In genomic region chr14:68955164-68955921, GRCh38 we compare ENCODE assay signal across 11 cellular contexts. TPM values are rescaled to one million over a fixed set of nuclear protein-coding genes. Genes with fewer than 3 reads are reported as not detected.
DNase-seq lines count a peak whose midpoint lies in the region; ATAC-seq and TF ChIP-seq lines count a peak whose summit lies in the region.
"Had no signal": no experiment of that assay in that cellular context is flagged by ENCODE, and none has a peak within 500 bp of the region (broad histone marks: within the 10 kb centered on the region; RNA-seq: fewer than 3 reads in every experiment).

No MANE protein-coding gene starts in this region.

- no peak overlapping the region for H3K9ac ChIP-seq in endodermal cell (ENCODE audit: extremely low read depth, low read length, poor library complexity, severe bottlenecking)
- H3K9ac ChIP-seq in muscle layer of colon (ENCODE audit: low read length) = peak overlapping the region; percentile 15

- no peak for TF ChIP-seq CTCF in endodermal cell (conservative IDR thresholded peaks at IDR 0.05)
- TF ChIP-seq CTCF in BE2C (IDR thresholded peaks at IDR 0.05; ENCODE audit: low read depth, low read length) = no peak

- intact Hi-C loops in aorta (cut with DNase I) = loop anchor here in 1 of 2 donors (2.0 to 5.0 kb wide), 2 partner anchors 15 to 33 kb away; no protein-coding TSS in a partner anchor

- H3K27ac ChIP-seq in endodermal cell (ENCODE audit: low read depth, low read length) (peak overlapping the region; percentile 7), muscle layer of colon (ENCODE audit: low read depth, low read length) (peak overlapping the region; percentile 79), aorta (ENCODE audit: low read depth in 1 of 2, low read length in 2 of 2) (peak overlapping the region; percentile 37 to 53)
- H3K27ac ChIP-seq: C4-2B, VCaP had no signal

- no peaks in the 10 kb centered on the region for H3K9me3 Mint-ChIP-seq in stimulated activated naive CD8-positive, alpha-beta T cell treated with anti-CD3 and anti-CD28 coated beads, Interleukin-15, Interleukin-2, amounts not matched to agents 100 ng/mL and 50 ng/mL, for 24 hours
- H3K9me3 Mint-ChIP-seq in endodermal cell = no peaks in the 10 kb centered on the region
- H3K9me3 Mint-ChIP-seq: IgD-negative memory B cell had no signal

- peak overlapping the region; percentile 23 for H3K4me3 Mint-ChIP-seq in stimulated activated naive CD8-positive, alpha-beta T cell treated with anti-CD3 and anti-CD28 coated beads, Interleukin-15, Interleukin-2, amounts not matched to agents 100 ng/mL and 50 ng/mL, for 24 hours
- no peak overlapping the region for H3K4me3 Mint-ChIP-seq in endodermal cell
- H3K4me3 Mint-ChIP-seq: IgD-negative memory B cell had no signal

- H3K4me3 ChIP-seq in endodermal cell (ENCODE audit: low read length) (no peak overlapping the region), muscle layer of colon (ENCODE audit: low read depth in 1 of 2, low read length in 2 of 2) (peak overlapping the region in 1 of 2 donors; percentile 2), aorta (ENCODE audit: low read length in 2 of 2) (no peak overlapping the region), BE2C (ENCODE audit: low read depth, low read length) (no peak overlapping the region)

- no peak for ATAC-seq in stimulated activated naive CD8-positive, alpha-beta T cell treated with anti-CD3 and anti-CD28 coated beads, Interleukin-15, Interleukin-2, amounts not matched to agents 100 U/mL and 50 U/mL, for 24 hours
- ATAC-seq in aorta (ENCODE audit: low FRiP score) = peak; percentile 49

- no peak for DNase-seq in stimulated activated naive CD8-positive, alpha-beta T cell treated with anti-CD3 and anti-CD28 coated beads, Interleukin-15, Interleukin-2, amounts not matched to agents 100 U/mL and 50 U/mL, for 24 hours
- DNase-seq in endodermal cell (no peak), aorta (peak in 1 of 2 donors; percentile 63), BE2C (no peak), HK-2 (ENCODE audit: unreplicated experiment) (no peak), midbrain (lab: John Stamatoyannopoulos, UW) (no peak)

- H3K27ac Mint-ChIP-seq in stimulated activated naive CD8-positive, alpha-beta T cell treated with anti-CD3 and anti-CD28 coated beads, Interleukin-15, Interleukin-2, amounts not matched to agents 100 ng/mL and 50 ng/mL, for 24 hours = peak overlapping the region; percentile 86
- H3K27ac Mint-ChIP-seq in endodermal cell = peak overlapping the region; percentile 74

- H3K27me3 ChIP-seq in endodermal cell (ENCODE audit: control insufficient read depth, insufficient read depth, low read length, poor library complexity, severe bottlenecking) = no peaks in the 10 kb centered on the region
- H3K27me3 ChIP-seq in muscle layer of colon (ENCODE audit: control insufficient read depth in 1 of 2, insufficient read depth in 2 of 2, low read length in 2 of 2) = no peaks in the 10 kb centered on the region
- no peaks in the 10 kb centered on the region for H3K27me3 ChIP-seq in aorta (ENCODE audit: control insufficient read depth in 1 of 2, insufficient read depth in 2 of 2, low read length in 1 of 2)
- no peaks in the 10 kb centered on the region for H3K27me3 ChIP-seq in BE2C

- no peaks in the 10 kb centered on the region for H3K27me3 Mint-ChIP-seq in stimulated activated naive CD8-positive, alpha-beta T cell treated with anti-CD3 and anti-CD28 coated beads, Interleukin-15, Interleukin-2, amounts not matched to agents 100 ng/mL and 50 ng/mL, for 24 hours
- H3K27me3 Mint-ChIP-seq in endodermal cell (ENCODE audit: insufficient read depth) = no peaks in the 10 kb centered on the region

- H3K36me3 ChIP-seq in endodermal cell (ENCODE audit: control insufficient read depth, insufficient read depth, low read length) = peaks cover 69% of the 10 kb centered on the region
- peaks cover 12% of the 10 kb centered on the region for H3K36me3 ChIP-seq in muscle layer of colon (ENCODE audit: insufficient read depth, low read length)
- H3K36me3 ChIP-seq in aorta (ENCODE audit: control insufficient read depth in 1 of 2, insufficient read depth in 2 of 2, low read length in 1 of 2) = peaks cover 0 to 3% of the 10 kb centered on the region in 2 donors
- no peaks in the 10 kb centered on the region for H3K36me3 ChIP-seq in BE2C

- peaks cover 25% of the 10 kb centered on the region for H3K36me3 Mint-ChIP-seq in stimulated activated naive CD8-positive, alpha-beta T cell treated with anti-CD3 and anti-CD28 coated beads, Interleukin-15, Interleukin-2, amounts not matched to agents 100 ng/mL and 50 ng/mL, for 24 hours (ENCODE audit: low read depth)
- H3K36me3 Mint-ChIP-seq in endodermal cell (ENCODE audit: low read depth) = peaks cover 49% of the 10 kb centered on the region

- 94 to 95% methylated on average over 11 of the region's 11 CpGs for WGBS in endodermal cell (ENCODE audit: insufficient coverage in 1 of 2, insufficient read length in 1 of 2), 2 experiments
- WGBS in aorta, 2 donors = 8 to 11% methylated on average over 11 of the region's 11 CpGs

- H3K4me1 ChIP-seq in endodermal cell (ENCODE audit: control insufficient read depth, insufficient read depth, low read length) (peaks cover 7% of the 10 kb centered on the region), muscle layer of colon (ENCODE audit: insufficient read depth, low read length) (peaks cover 91% of the 10 kb centered on the region), aorta (ENCODE audit: control insufficient read depth in 1 of 2, insufficient read depth in 2 of 2, low read length in 2 of 2) (peaks cover 6 to 7% of the 10 kb centered on the region in 2 donors), BE2C (peaks cover 27% of the 10 kb centered on the region)

- H3K9me3 ChIP-seq in endodermal cell (ENCODE audit: control insufficient read depth, low read length) = no peaks in the 10 kb centered on the region
- H3K9me3 ChIP-seq in muscle layer of colon (ENCODE audit: low read length) = no peaks in the 10 kb centered on the region
- no peaks in the 10 kb centered on the region for H3K9me3 ChIP-seq in aorta (ENCODE audit: control insufficient read depth, low read length)
- H3K9me3 ChIP-seq in BE2C = no peaks in the 10 kb centered on the region

- peaks cover 90% of the 10 kb centered on the region for H3K4me1 Mint-ChIP-seq in stimulated activated naive CD8-positive, alpha-beta T cell treated with anti-CD3 and anti-CD28 coated beads, Interleukin-15, Interleukin-2, amounts not matched to agents 100 ng/mL and 50 ng/mL, for 24 hours (ENCODE audit: low read depth)
- peaks cover 51% of the 10 kb centered on the region for H3K4me1 Mint-ChIP-seq in endodermal cell
- H3K4me1 Mint-ChIP-seq: IgD-negative memory B cell had no signal

RNA-seq across cellular contexts. Expression of gene ACTN1, which starts 23.8 kb away (rescaled TPM):
- total RNA-seq in endodermal cell = 100 to 1,000 TPM; 190 to 275 TPM
- polyA plus RNA-seq in endodermal cell (2013, experiment 1 of 2) = 115 TPM
- polyA plus RNA-seq in endodermal cell (2013, experiment 2 of 2) = 126 TPM
- total RNA-seq in aorta = 1,000 to 10,000 TPM in 1 of 2 donors, 100 to 1,000 TPM in 1; 883 to 1,590 TPM
- polyA plus RNA-seq in aorta = 100 to 1,000 TPM in 1 of 2 donors, 10 to 100 TPM in 1; 82.0 to 378 TPM
- 321 TPM for polyA plus RNA-seq in BE2C (2012; ENCODE audit: insufficient read depth, insufficient read length, low read depth)

Comparison
In these comparisons a context has a peak if more than half of its experiments do, and no peak if none do; other contexts are left out.
1. H3K27ac ChIP-seq: peak in every context shown above with its lines; median percentile 79 in muscle layer of colon; 45 in aorta; 7 in endodermal cell.